ENCODE assay signal across 12 cellular contexts in the genomic region with DNA sequence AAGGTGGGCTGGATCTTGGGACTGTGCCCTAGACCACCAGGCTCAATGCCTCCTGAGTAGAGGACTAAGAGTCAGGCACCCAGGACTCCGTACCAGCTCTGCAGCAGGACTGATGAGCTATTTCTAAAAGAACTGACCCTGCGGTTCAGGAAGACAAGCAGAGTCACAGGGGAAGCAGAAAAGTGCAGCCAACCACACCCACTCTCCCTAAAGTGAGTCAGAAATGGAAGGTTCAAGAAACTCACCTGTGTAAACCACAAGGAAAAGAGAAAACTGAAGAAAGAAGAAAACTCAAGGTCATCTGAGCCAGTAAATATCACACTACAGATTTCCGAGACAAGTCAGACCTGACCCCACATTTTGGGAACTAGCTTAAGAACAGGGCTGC. TPM values are rescaled to one million over a fixed set of nuclear protein-coding genes. Genes with fewer than 3 reads are reported as not detected.
DNase-seq lines count a peak whose midpoint lies in the region; ATAC-seq, FAIRE-seq and TF ChIP-seq lines count a peak whose summit lies in the region.
"Had no signal": no experiment of that assay in that cellular context is flagged by ENCODE, and none has a peak within 500 bp of the region (broad histone marks: within the 10 kb centered on the region; RNA-seq: fewer than 3 reads in every experiment).

No MANE protein-coding gene starts in this region.

- H3K27ac Mint-ChIP-seq in activated CD8-positive, alpha-beta memory T cell treated with anti-CD3 and anti-CD28 coated beads, Interleukin-2, amount 10 ng/mL, durations not matched to agents 7 days and 5 days, result peak overlapping the region; percentile 94
- peak overlapping the region; percentile 76 for H3K27ac Mint-ChIP-seq in T-helper 2 cell treated with Interferon-gamma antibody and Interleukin-4, amounts not matched to agents 5 μg/mL and 100 μg/mL, for 36 hours

- no peak overlapping the region for H2AFZ ChIP-seq in keratinocyte (ENCODE audit: control insufficient read depth, low read length)

- 75 to 84% (median 81%) methylated on average over 3 of the region's 3 CpGs for WGBS in stomach, 5 donors

- no peak for TF ChIP-seq POLR2A in stomach (IDR thresholded peaks at IDR 0.05)

- no peaks in the 10 kb centered on the region for H3K9me1 ChIP-seq in keratinocyte (ENCODE audit: control insufficient read depth, extremely low read depth, insufficient read depth, low read length)

- H3K27me3 Mint-ChIP-seq in activated CD8-positive, alpha-beta memory T cell treated with anti-CD3 and anti-CD28 coated beads, Interleukin-2, amount 10 ng/mL, durations not matched to agents 7 days and 5 days, result no peaks in the 10 kb centered on the region
- H3K27me3 Mint-ChIP-seq in T-helper 2 cell treated with Interferon-gamma antibody and Interleukin-4, amounts not matched to agents 5 μg/mL and 100 μg/mL, for 36 hours (ENCODE audit: low read depth), result no peaks in the 10 kb centered on the region

- peak overlapping the region; percentile 46 for H3K9ac ChIP-seq in keratinocyte (ENCODE audit: control insufficient read depth, extremely low read depth, insufficient read depth, low read length)

- no peaks in the 10 kb centered on the region for H3K27me3 ChIP-seq in keratinocyte (ENCODE audit: control insufficient read depth, extremely low read depth, insufficient read depth, low read length)
- no peaks in the 10 kb centered on the region for H3K27me3 ChIP-seq in stomach

- TF ChIP-seq EP300 in stomach (IDR thresholded peaks at IDR 0.05), result no peak

- FAIRE-seq in keratinocyte (lab: Jason Lieb, UNC), result peak; percentile 85

- TF ChIP-seq CTCF in keratinocyte (optimal IDR thresholded peaks at IDR 0.05 in 1 of 3, IDR thresholded peaks at IDR 0.05 in 1 of 3, conservative IDR thresholded peaks at IDR 0.05 in 1 of 3; ENCODE audit: extremely low read depth in 1 of 3, insufficient read depth in 2 of 3, low read length in 3 of 3), result no peak
- no peak for TF ChIP-seq CTCF in stomach (IDR thresholded peaks at IDR 0.05)

- no peak for DNase-seq in activated CD8-positive, alpha-beta memory T cell treated with anti-CD3 and anti-CD28 coated beads, Interleukin-2, amount 10 ng/mL, durations not matched to agents 7 days and 5 days
- no peak for DNase-seq in activated CD8-positive, alpha-beta memory T cell treated with anti-CD3 and anti-CD28 coated beads, Interleukin-2, amount 50 U/mL, for 4 hours
- no peak for DNase-seq in T-helper 2 cell treated with Interferon-gamma antibody and Interleukin-4, amounts not matched to agents 5 μg/mL and 100 μg/mL, for 36 hours (ENCODE audit: low spot score)
- DNase-seq in keratinocyte (ENCODE audit: low read depth, low spot score) (no peak), stomach (no peak), COLO668 (lab: John Stamatoyannopoulos, UW; ENCODE audit: unreplicated experiment) (no peak), NCI-H1417 (lab: John Stamatoyannopoulos, UW) (no peak), SHP77 (lab: John Stamatoyannopoulos, UW) (no peak)
- DNase-seq: foreskin melanocyte; mesendoderm; NK-92 treated with Interleukin-12 subunit alpha and Interleukin-12 subunit beta, amount 100 ng/mL, for 24 hours; WERI-Rb-1 had no signal

- H3K4me2 ChIP-seq in keratinocyte (ENCODE audit: control insufficient read depth, extremely low read depth, insufficient read depth, low read depth, low read length), result peak overlapping the region; percentile 85

- peaks cover 59% of the 10 kb centered on the region for H3K36me3 Mint-ChIP-seq in activated CD8-positive, alpha-beta memory T cell treated with anti-CD3 and anti-CD28 coated beads, Interleukin-2, amount 10 ng/mL, durations not matched to agents 7 days and 5 days
- H3K36me3 Mint-ChIP-seq in T-helper 2 cell treated with Interferon-gamma antibody and Interleukin-4, amounts not matched to agents 5 μg/mL and 100 μg/mL, for 36 hours (ENCODE audit: low read depth), result peaks cover 43% of the 10 kb centered on the region

- ATAC-seq in activated CD8-positive, alpha-beta memory T cell treated with anti-CD3 and anti-CD28 coated beads, Interleukin-2, amount 10 ng/mL, durations not matched to agents 7 days and 5 days, result no peak

- peaks cover 4% of the 10 kb centered on the region for H4K20me1 ChIP-seq in keratinocyte (ENCODE audit: control insufficient read depth, extremely low read depth, insufficient read depth, low read length)

- peaks cover 44% of the 10 kb centered on the region for H3K79me2 ChIP-seq in keratinocyte (ENCODE audit: control insufficient read depth, insufficient read depth, low read length)

- peaks cover 37% of the 10 kb centered on the region for H3K4me1 ChIP-seq in keratinocyte (ENCODE audit: control insufficient read depth, extremely low read depth, insufficient read depth, low read length)
- peaks cover 36 to 47% (median 41%) of the 10 kb centered on the region in 4 donors for H3K4me1 ChIP-seq in stomach

- CTCF ChIA-PET in activated CD8-positive, alpha-beta memory T cell treated with anti-CD3 and anti-CD28 coated beads, Interleukin-2, amount 10 ng/mL, durations not matched to agents 7 days and 5 days (lab: Charles Lee), result interaction anchor here (0.6 to 1.8 kb wide), 5 partner anchors 11 to 243 kb away, joined by 3 to 5 read pairs (median 3); no protein-coding TSS in a partner anchor

- no peaks in the 10 kb centered on the region for H3K9me3 ChIP-seq in keratinocyte (ENCODE audit: control insufficient read depth, low read depth, low read length)
- no peaks in the 10 kb centered on the region for H3K9me3 ChIP-seq in stomach

- no peaks in the 10 kb centered on the region for H3K9me3 Mint-ChIP-seq in activated CD8-positive, alpha-beta memory T cell treated with anti-CD3 and anti-CD28 coated beads, Interleukin-2, amount 10 ng/mL, durations not matched to agents 7 days and 5 days (ENCODE audit: low read depth)
- H3K9me3 Mint-ChIP-seq in T-helper 2 cell treated with Interferon-gamma antibody and Interleukin-4, amounts not matched to agents 5 μg/mL and 100 μg/mL, for 36 hours, result no peaks in the 10 kb centered on the region

- dilution Hi-C loops in keratinocyte (cut with MboI; ENCODE audit: extremely low pct_ligation_motif_present, low sequenced_read_pairs), result no loop called here

- intact Hi-C loops in stomach (cut with DNase I; ENCODE audit: low total_unique reads), result no loop called here

- peaks cover 62% of the 10 kb centered on the region for H3K4me1 Mint-ChIP-seq in activated CD8-positive, alpha-beta memory T cell treated with anti-CD3 and anti-CD28 coated beads, Interleukin-2, amount 10 ng/mL, durations not matched to agents 7 days and 5 days
- peaks cover 45% of the 10 kb centered on the region for H3K4me1 Mint-ChIP-seq in T-helper 2 cell treated with Interferon-gamma antibody and Interleukin-4, amounts not matched to agents 5 μg/mL and 100 μg/mL, for 36 hours (ENCODE audit: low read depth)

- H3K4me3 ChIP-seq in keratinocyte (ENCODE audit: control insufficient read depth in 2 of 3, extremely low read depth in 1 of 3, insufficient read depth in 2 of 3, low read depth in 1 of 3, low read length in 3 of 3) (peak overlapping the region in 2 of 3 experiments; percentile 15 to 70), stomach (peak overlapping the region in 1 of 4 donors; percentile 74)

- H3K27ac ChIP-seq in keratinocyte (ENCODE audit: control insufficient read depth, insufficient read depth, low read length), result peak overlapping the region; percentile 77
- peak overlapping the region; percentile 28 to 96 (median 95) for H3K27ac ChIP-seq in stomach
- H3K27ac ChIP-seq: WERI-Rb-1 had no signal

- H3K36me3 ChIP-seq in keratinocyte (ENCODE audit: control insufficient read depth in 2 of 2, extremely low read depth in 1 of 2, insufficient read depth in 2 of 2, low read length in 2 of 2) (peaks cover 3 to 8% of the 10 kb centered on the region in 2 experiments), stomach (peaks cover 9 to 23% (median 21%) of the 10 kb centered on the region in 4 donors)
- H3K36me3 ChIP-seq: WERI-Rb-1 had no signal

- H3K4me3 Mint-ChIP-seq in activated CD8-positive, alpha-beta memory T cell treated with anti-CD3 and anti-CD28 coated beads, Interleukin-2, amount 10 ng/mL, durations not matched to agents 7 days and 5 days, result peak overlapping the region; percentile 87
- H3K4me3 Mint-ChIP-seq in T-helper 2 cell treated with Interferon-gamma antibody and Interleukin-4, amounts not matched to agents 5 μg/mL and 100 μg/mL, for 36 hours, result peak overlapping the region; percentile 84

RNA-seq across cellular contexts. Expression of gene PARP12, which starts 2.5 kb away (rescaled TPM):
- 100 to 1,000 TPM; 104 to 215 TPM for total RNA-seq in activated CD8-positive, alpha-beta memory T cell treated with anti-CD3 and anti-CD28 coated beads, Interleukin-2, amount 10 ng/mL, durations not matched to agents 7 days and 5 days
- polyA plus RNA-seq in keratinocyte (66.0 to 73.3 TPM (median 70.5 TPM) in 3 replicates), stomach (10 to 100 TPM; 13.0 to 20.8 (median 19.1) TPM)
- polyA plus RNA-seq in keratinocyte (2011; ENCODE audit: low read depth), result 12.2 TPM
- polyA plus RNA-seq in keratinocyte (2011; cell fraction: cytosol; rRNA removed), result 46.7 and 47.7 TPM in 2 replicates
- polyA plus RNA-seq in keratinocyte (2011; cell fraction: nucleus; rRNA removed), result 108 TPM in 2 replicates
- polyA plus RNA-seq in keratinocyte (2012; ENCODE audit: low replicate concordance), result 12.4 and 37.3 TPM in 2 replicates
- 66.0 to 84.1 TPM (median 83.5 TPM) in 3 replicates for polyA minus RNA-seq in keratinocyte
- polyA minus RNA-seq in keratinocyte (2011; cell fraction: cytosol; rRNA and poly(A)+ RNA removed), result 52.9 TPM
- 45.1 and 57.9 TPM in 2 replicates for polyA minus RNA-seq in keratinocyte (2011; cell fraction: nucleus; rRNA and poly(A)+ RNA removed)
- 100 to 1,000 TPM in 1 of 5 donors, 10 to 100 TPM in 4; 18.7 to 135 (median 53.1) TPM for total RNA-seq in stomach
